In the genomic region with DNA sequence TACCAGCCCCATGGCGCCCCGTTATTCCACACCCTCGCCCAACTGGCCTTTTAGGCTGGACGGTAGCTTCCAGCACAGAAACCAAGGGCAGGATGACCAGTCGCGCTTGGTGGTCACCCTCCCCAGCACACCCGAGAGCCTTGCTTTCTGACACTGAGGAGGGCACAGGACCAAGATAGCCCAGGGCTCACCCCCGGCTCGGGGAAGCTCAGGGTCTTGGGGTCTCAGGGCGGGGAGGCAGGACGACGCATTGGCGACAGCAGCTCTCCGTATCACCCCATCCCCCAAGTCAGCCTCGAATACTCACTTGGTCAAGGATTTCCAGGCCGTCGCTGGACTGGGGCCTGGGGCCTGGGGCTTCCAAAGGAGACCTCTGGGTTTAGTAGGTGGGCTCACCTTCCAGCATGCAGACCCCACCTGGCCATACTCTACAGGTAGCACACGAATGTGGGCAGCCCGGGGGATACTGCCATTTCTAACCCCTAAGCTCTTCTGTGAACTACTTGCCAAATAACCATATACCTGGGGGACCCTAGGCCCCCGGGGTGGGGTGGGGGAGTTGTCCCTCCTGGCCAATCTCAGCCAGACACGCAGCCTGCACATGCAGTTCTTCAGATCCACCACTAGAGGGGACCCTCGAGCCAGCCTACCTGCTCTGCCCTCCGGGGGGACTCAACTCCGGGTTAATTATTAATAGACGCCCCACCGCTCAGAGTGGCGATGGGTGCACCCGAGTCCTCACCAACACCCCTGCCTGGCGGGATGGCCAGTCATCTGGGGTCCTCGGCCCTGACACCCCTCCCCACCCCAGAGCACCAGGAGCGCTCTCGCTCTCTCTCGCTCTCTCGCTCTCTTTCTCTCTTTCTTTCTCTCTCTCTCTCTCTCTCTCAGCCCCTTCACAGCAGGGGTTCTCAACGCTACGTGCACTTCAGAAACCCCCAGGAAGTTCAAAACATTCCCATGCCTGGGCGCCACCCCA, we compare ENCODE assay signal across 1 cellular context.
A peak's percentile ranks its signal among the peaks of the same experiment; 100 is the strongest.
TF ChIP-seq lines count a peak whose summit lies in the region.

No MANE protein-coding gene starts in this region.

TF ChIP-seq in K562, 482 proteins besides CTCF, POLR2A, EP300 and RAD21:
- TF ChIP-seq POLR3A (IDR thresholded peaks at IDR 0.05; ENCODE audit: borderline replicate concordance, extremely low read depth, insufficient read depth, insufficient read length) (no peak), CREM (IDR thresholded peaks at IDR 0.05; ENCODE audit: low read depth) (peak; percentile 37; the same call in 1 of the 2 replicates), CREBBP (IDR thresholded peaks at IDR 0.05; ENCODE audit: low read depth, low read length) (no peak), ZNF79 (CRISPR knock-in tag; IDR thresholded peaks at IDR 0.05; ENCODE audit: low read depth) (no peak), TAF1 (IDR thresholded peaks at IDR 0.05; ENCODE audit: control insufficient read depth, extremely low read depth, insufficient read depth, low read length, severe bottlenecking) (no peak), ZNF175 (CRISPR knock-in tag; IDR thresholded peaks at IDR 0.05; ENCODE audit: low read depth) (no peak), KAT7 (CRISPR knock-in tag; IDR thresholded peaks at IDR 0.05; ENCODE audit: borderline replicate concordance) (no peak), HMG20A (CRISPR knock-in tag; conservative IDR thresholded peaks at IDR 0.05) (no peak), CCAR2 (IDR thresholded peaks at IDR 0.05; ENCODE audit: low read depth, low read length) (no peak), KLF10 (CRISPR knock-in tag; IDR thresholded peaks at IDR 0.05) (no peak), ZBTB5 (IDR thresholded peaks at IDR 0.05) (no peak), MAZ (CRISPR knock-in tag; conservative IDR thresholded peaks at IDR 0.05 in 1 of 2, IDR thresholded peaks at IDR 0.05 in 1 of 2) (peak in 1 of 2 experiments; percentile 63; a peak in 1 of 4 replicates), CREB5 (CRISPR knock-in tag; IDR thresholded peaks at IDR 0.05) (no peak), RCOR1 (IDR thresholded peaks at IDR 0.05; ENCODE audit: borderline replicate concordance in 1 of 2, low read depth in 2 of 2, low read length in 2 of 2) (0 out of 4 replicates have a peak, but pooled peaks of 1 of the 2 experiments have one; percentile 18), E2F4 (CRISPR knock-in tag; IDR thresholded peaks at IDR 0.05; ENCODE audit: low read depth) (no peak), NCOR1 (IDR thresholded peaks at IDR 0.05) (no peak), ZBTB7A (IDR thresholded peaks at IDR 0.05; ENCODE audit: borderline replicate concordance, control insufficient read depth, low read depth, low read length) (peak; percentile 48; the same call in 1 of the 2 replicates), ARID2 (IDR thresholded peaks at IDR 0.05) (no peak), GATA2 (CRISPR knock-in tag; IDR thresholded peaks at IDR 0.05) (no peak), DMBX1 (CRISPR knock-in tag; IDR thresholded peaks at IDR 0.05; ENCODE audit: borderline replicate concordance) (no peak), ZKSCAN3 (CRISPR knock-in tag; IDR thresholded peaks at IDR 0.05) (no peak), CBFA2T2 (conservative IDR thresholded peaks at IDR 0.05) (no peak), ELF1 (tag; IDR thresholded peaks at IDR 0.05) (no peak), RBM34 (IDR thresholded peaks at IDR 0.05; ENCODE audit: borderline replicate concordance, insufficient read depth, low read length) (no peak), EGR1 (conservative IDR thresholded peaks at IDR 0.05) (no peak), SMC3 (conservative IDR thresholded peaks at IDR 0.05; ENCODE audit: insufficient read depth, low read depth, low read length) (peak; percentile 47; the same call in 1 of the 2 replicates), GABPB1 (CRISPR knock-in tag; IDR thresholded peaks at IDR 0.05) (no peak), ZNF41 (CRISPR knock-in tag; conservative IDR thresholded peaks at IDR 0.05) (no peak), HDGF (IDR thresholded peaks at IDR 0.05) (no peak), SNRNP70 (optimal IDR thresholded peaks at IDR 0.05; ENCODE audit: low read depth, low read length) (no peak), TFAP4 (CRISPR knock-in tag; IDR thresholded peaks at IDR 0.05; ENCODE audit: borderline replicate concordance) (0 out of 2 replicates have a peak, but pooled peaks have one; percentile 24), BDP1 (IDR thresholded peaks at IDR 0.05; ENCODE audit: insufficient read depth, insufficient read length) (no peak), NFE2 (IDR thresholded peaks at IDR 0.05; ENCODE audit: low read depth) (no peak), DIDO1 (tag; IDR thresholded peaks at IDR 0.05; ENCODE audit: low read depth) (no peak), CBX1 (IDR thresholded peaks at IDR 0.05; ENCODE audit: low read depth) (no peak), CSDE1 (IDR thresholded peaks at IDR 0.05) (no peak), NR2C1 (IDR thresholded peaks at IDR 0.05) (no peak), NR2C1 (tag; IDR thresholded peaks at IDR 0.05) (no peak), USF2 (CRISPR knock-in tag; IDR thresholded peaks at IDR 0.05) (no peak), ZFX (CRISPR knock-in tag; IDR thresholded peaks at IDR 0.05) (no peak), SNIP1 (IDR thresholded peaks at IDR 0.05; ENCODE audit: low read depth) (no peak), PCBP2 (IDR thresholded peaks at IDR 0.05; ENCODE audit: low read depth, low read length, poor library complexity, severe bottlenecking) (no peak), GABPA (tag; conservative IDR thresholded peaks at IDR 0.05; ENCODE audit: low read depth) (no peak), PRPF4 (IDR thresholded peaks at IDR 0.05; ENCODE audit: insufficient read depth, low read depth, low read length, poor library complexity, severe bottlenecking) (no peak), NFATC3 (IDR thresholded peaks at IDR 0.05) (no peak), ZBTB17 (CRISPR knock-in tag; IDR thresholded peaks at IDR 0.05) (no peak), CAMTA2 (CRISPR knock-in tag; conservative IDR thresholded peaks at IDR 0.05) (no peak)
- TF ChIP-seq, protein P1, sequence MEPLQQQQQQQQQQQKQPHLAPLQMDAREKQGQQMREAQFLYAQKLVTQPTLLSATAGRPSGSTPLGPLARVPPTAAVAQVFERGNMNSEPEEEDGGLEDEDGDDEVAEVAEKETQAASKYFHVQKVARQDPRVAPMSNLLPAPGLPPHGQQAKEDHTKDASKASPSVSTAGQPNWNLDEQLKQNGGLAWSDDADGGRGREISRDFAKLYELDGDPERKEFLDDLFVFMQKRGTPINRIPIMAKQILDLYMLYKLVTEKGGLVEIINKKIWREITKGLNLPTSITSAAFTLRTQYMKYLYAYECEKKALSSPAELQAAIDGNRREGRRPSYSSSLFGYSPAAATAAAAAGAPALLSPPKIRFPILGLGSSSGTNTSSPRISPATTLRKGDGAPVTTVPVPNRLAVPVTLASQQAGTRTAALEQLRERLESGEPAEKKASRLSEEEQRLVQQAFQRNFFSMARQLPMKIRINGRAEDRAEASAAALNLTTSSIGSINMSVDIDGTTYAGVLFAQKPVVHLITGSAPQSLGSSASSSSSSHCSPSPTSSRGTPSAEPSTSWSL (CRISPR knock-in tag; IDR thresholded peaks at IDR 0.05; ENCODE audit: borderline replicate concordance): no peak
- TF ChIP-seq, protein P2, sequence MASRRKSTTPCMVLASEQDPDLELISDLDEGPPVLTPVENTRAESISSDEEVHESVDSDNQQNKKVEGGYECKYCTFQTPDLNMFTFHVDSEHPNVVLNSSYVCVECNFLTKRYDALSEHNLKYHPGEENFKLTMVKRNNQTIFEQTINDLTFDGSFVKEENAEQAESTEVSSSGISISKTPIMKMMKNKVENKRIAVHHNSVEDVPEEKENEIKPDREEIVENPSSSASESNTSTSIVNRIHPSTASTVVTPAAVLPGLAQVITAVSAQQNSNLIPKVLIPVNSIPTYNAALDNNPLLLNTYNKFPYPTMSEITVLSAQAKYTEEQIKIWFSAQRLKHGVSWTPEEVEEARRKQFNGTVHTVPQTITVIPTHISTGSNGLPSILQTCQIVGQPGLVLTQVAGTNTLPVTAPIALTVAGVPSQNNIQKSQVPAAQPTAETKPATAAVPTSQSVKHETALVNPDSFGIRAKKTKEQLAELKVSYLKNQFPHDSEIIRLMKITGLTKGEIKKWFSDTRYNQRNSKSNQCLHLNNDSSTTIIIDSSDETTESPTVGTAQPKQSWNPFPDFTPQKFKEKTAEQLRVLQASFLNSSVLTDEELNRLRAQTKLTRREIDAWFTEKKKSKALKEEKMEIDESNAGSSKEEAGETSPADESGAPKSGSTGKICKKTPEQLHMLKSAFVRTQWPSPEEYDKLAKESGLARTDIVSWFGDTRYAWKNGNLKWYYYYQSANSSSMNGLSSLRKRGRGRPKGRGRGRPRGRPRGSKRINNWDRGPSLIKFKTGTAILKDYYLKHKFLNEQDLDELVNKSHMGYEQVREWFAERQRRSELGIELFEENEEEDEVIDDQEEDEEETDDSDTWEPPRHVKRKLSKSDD (conservative IDR thresholded peaks at IDR 0.05; ENCODE audit: low read length): no peak
- TF ChIP-seq, protein P3, sequence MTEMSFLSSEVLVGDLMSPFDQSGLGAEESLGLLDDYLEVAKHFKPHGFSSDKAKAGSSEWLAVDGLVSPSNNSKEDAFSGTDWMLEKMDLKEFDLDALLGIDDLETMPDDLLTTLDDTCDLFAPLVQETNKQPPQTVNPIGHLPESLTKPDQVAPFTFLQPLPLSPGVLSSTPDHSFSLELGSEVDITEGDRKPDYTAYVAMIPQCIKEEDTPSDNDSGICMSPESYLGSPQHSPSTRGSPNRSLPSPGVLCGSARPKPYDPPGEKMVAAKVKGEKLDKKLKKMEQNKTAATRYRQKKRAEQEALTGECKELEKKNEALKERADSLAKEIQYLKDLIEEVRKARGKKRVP (CRISPR knock-in tag; IDR thresholded peaks at IDR 0.05): no peak
- TF ChIP-seq, protein P4, sequence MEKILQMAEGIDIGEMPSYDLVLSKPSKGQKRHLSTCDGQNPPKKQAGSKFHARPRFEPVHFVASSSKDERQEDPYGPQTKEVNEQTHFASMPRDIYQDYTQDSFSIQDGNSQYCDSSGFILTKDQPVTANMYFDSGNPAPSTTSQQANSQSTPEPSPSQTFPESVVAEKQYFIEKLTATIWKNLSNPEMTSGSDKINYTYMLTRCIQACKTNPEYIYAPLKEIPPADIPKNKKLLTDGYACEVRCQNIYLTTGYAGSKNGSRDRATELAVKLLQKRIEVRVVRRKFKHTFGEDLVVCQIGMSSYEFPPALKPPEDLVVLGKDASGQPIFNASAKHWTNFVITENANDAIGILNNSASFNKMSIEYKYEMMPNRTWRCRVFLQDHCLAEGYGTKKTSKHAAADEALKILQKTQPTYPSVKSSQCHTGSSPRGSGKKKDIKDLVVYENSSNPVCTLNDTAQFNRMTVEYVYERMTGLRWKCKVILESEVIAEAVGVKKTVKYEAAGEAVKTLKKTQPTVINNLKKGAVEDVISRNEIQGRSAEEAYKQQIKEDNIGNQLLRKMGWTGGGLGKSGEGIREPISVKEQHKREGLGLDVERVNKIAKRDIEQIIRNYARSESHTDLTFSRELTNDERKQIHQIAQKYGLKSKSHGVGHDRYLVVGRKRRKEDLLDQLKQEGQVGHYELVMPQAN (IDR thresholded peaks at IDR 0.05; ENCODE audit: borderline replicate concordance): no peak
